Comparison of ENCODE assay signal across 14 cellular contexts in genomic region chr3:20047341-20047779, GRCh38. TPM values are rescaled to one million over a fixed set of nuclear protein-coding genes. Genes with fewer than 3 reads are reported as not detected.
DNase-seq lines count a peak whose midpoint lies in the region; ATAC-seq and TF ChIP-seq lines count a peak whose summit lies in the region.
"Had no signal": no experiment of that assay in that cellular context is flagged by ENCODE, and none has a peak within 500 bp of the region (broad histone marks: within the 10 kb centered on the region; RNA-seq: fewer than 3 reads in every experiment).

No MANE protein-coding gene starts in this region.

- H3K4me3 ChIP-seq in vagina: no peak overlapping the region
- H3K4me3 ChIP-seq: SJSA1 had no signal

- peak overlapping the region; percentile 75 for H3K27ac ChIP-seq in vagina
- H3K27ac ChIP-seq: SJSA1 had no signal

- H3K9me3 Mint-ChIP-seq in activated T-cell treated with anti-CD3 and anti-CD28 coated beads, Interleukin-2, amount 50 U/mL, for 24 hours: no peaks in the 10 kb centered on the region
- H3K9me3 Mint-ChIP-seq in activated T-helper 17 cell treated with anti-CD3 and anti-CD28 coated beads, Interleukin-2, amount 50 U/mL, for 72 hours: no peaks in the 10 kb centered on the region
- H3K9me3 Mint-ChIP-seq in natural killer cell treated with Interleukin-12 subunit alpha and Interleukin-12 subunit beta and Interleukin-15 and Interleukin-18, amount 100 ng/mL, for 72 hours: no peaks in the 10 kb centered on the region
- H3K9me3 Mint-ChIP-seq: activated naive CD8-positive, alpha-beta T cell treated with anti-CD3 and anti-CD28 coated beads, Interleukin-2, amount 10 ng/mL, durations not matched to agents 7 days and 5 days had no signal

- H3K4me1 ChIP-seq in vagina: peaks cover 89% of the 10 kb centered on the region

- peaks cover 80% of the 10 kb centered on the region for H3K4me1 Mint-ChIP-seq in activated T-cell treated with anti-CD3 and anti-CD28 coated beads, Interleukin-2, amount 50 U/mL, for 24 hours (ENCODE audit: low read depth)
- H3K4me1 Mint-ChIP-seq in activated T-helper 17 cell treated with anti-CD3 and anti-CD28 coated beads, Interleukin-2, amount 50 U/mL, for 72 hours: peaks cover 61% of the 10 kb centered on the region
- peaks cover 57 to 73% of the 10 kb centered on the region in 2 donors for H3K4me1 Mint-ChIP-seq in natural killer cell treated with Interleukin-12 subunit alpha and Interleukin-12 subunit beta and Interleukin-15 and Interleukin-18, amount 100 ng/mL, for 72 hours (ENCODE audit: low read depth in 2 of 2)

- peak; percentile 61 for ATAC-seq in activated T-helper 17 cell treated with anti-CD3 and anti-CD28 coated beads, Interleukin-2, amount 50 U/mL, for 72 hours (replicated peaks)
- ATAC-seq in natural killer cell treated with Interleukin-12 subunit alpha and Interleukin-12 subunit beta and Interleukin-15 and Interleukin-18, amount 100 ng/mL, for 72 hours: no peak
- ATAC-seq: psoas muscle had no signal

- no peaks in the 10 kb centered on the region for H3K27me3 ChIP-seq in vagina
- H3K27me3 ChIP-seq: SJSA1 had no signal

- H3K27me3 Mint-ChIP-seq in activated T-cell treated with anti-CD3 and anti-CD28 coated beads, Interleukin-2, amount 50 U/mL, for 24 hours: no peaks in the 10 kb centered on the region
- no peaks in the 10 kb centered on the region for H3K27me3 Mint-ChIP-seq in activated T-helper 17 cell treated with anti-CD3 and anti-CD28 coated beads, Interleukin-2, amount 50 U/mL, for 72 hours
- no peaks in the 10 kb centered on the region for H3K27me3 Mint-ChIP-seq in natural killer cell treated with Interleukin-12 subunit alpha and Interleukin-12 subunit beta and Interleukin-15 and Interleukin-18, amount 100 ng/mL, for 72 hours
- H3K27me3 Mint-ChIP-seq: activated naive CD8-positive, alpha-beta T cell treated with anti-CD3 and anti-CD28 coated beads, Interleukin-2, amount 10 ng/mL, durations not matched to agents 7 days and 5 days had no signal

- TF ChIP-seq POLR2A in vagina (IDR thresholded peaks at IDR 0.05): no peak

- H3K9me3 ChIP-seq in vagina: no peaks in the 10 kb centered on the region
- H3K9me3 ChIP-seq: Caco-2, psoas muscle, SJSA1 had no signal

- peak overlapping the region; percentile 26 for H3K27ac Mint-ChIP-seq in activated T-cell treated with anti-CD3 and anti-CD28 coated beads, Interleukin-2, amount 50 U/mL, for 24 hours
- H3K27ac Mint-ChIP-seq in activated T-helper 17 cell treated with anti-CD3 and anti-CD28 coated beads, Interleukin-2, amount 50 U/mL, for 72 hours: peak overlapping the region; percentile 88
- H3K27ac Mint-ChIP-seq in natural killer cell treated with Interleukin-12 subunit alpha and Interleukin-12 subunit beta and Interleukin-15 and Interleukin-18, amount 100 ng/mL, for 72 hours: peak overlapping the region; percentile 72 to 91
- H3K27ac Mint-ChIP-seq: activated naive CD8-positive, alpha-beta T cell treated with anti-CD3 and anti-CD28 coated beads, Interleukin-2, amount 10 ng/mL, durations not matched to agents 7 days and 5 days had no signal

- no peak for DNase-seq in activated T-cell treated with anti-CD3 and anti-CD28 coated beads, Interleukin-2, amount 50 U/mL, for 24 hours
- DNase-seq in activated T-cell treated with anti-CD3 and anti-CD28 coated beads, Interleukin-2, amount 50 U/mL, for 48 hours: no peak
- no peak for DNase-seq in natural killer cell treated with Interleukin-12 subunit alpha and Interleukin-12 subunit beta and Interleukin-15 and Interleukin-18, amount 100 ng/mL, for 72 hours (ENCODE audit: low spot score)
- no peak for DNase-seq in vagina (ENCODE audit: extremely low spot score in 2 of 2)
- DNase-seq in activated gamma-delta T cell treated with Interleukin-2 at 50 U/mL for 16 hours: no peak
- no peak for DNase-seq in DMS53 treated with DMSO at 0.1 percent for 48 hours (lab: John Stamatoyannopoulos, UW; ENCODE audit: unreplicated experiment)
- no peak for DNase-seq in NCI-H226
- DNase-seq: activated naive CD8-positive, alpha-beta T cell treated with anti-CD3 and anti-CD28 coated beads, Interleukin-2, amount 10 ng/mL, durations not matched to agents 7 days and 5 days; Caco-2; psoas muscle had no signal

- H3K36me3 Mint-ChIP-seq in activated T-cell treated with anti-CD3 and anti-CD28 coated beads, Interleukin-2, amount 50 U/mL, for 24 hours (ENCODE audit: low read depth): peaks cover 16% of the 10 kb centered on the region
- peaks cover 50% of the 10 kb centered on the region for H3K36me3 Mint-ChIP-seq in activated T-helper 17 cell treated with anti-CD3 and anti-CD28 coated beads, Interleukin-2, amount 50 U/mL, for 72 hours (ENCODE audit: low read depth)
- H3K36me3 Mint-ChIP-seq in natural killer cell treated with Interleukin-12 subunit alpha and Interleukin-12 subunit beta and Interleukin-15 and Interleukin-18, amount 100 ng/mL, for 72 hours: no peaks in the 10 kb centered on the region

- H3K4me3 Mint-ChIP-seq in activated T-cell treated with anti-CD3 and anti-CD28 coated beads, Interleukin-2, amount 50 U/mL, for 24 hours: no peak overlapping the region
- H3K4me3 Mint-ChIP-seq in activated T-helper 17 cell treated with anti-CD3 and anti-CD28 coated beads, Interleukin-2, amount 50 U/mL, for 72 hours: peak overlapping the region; percentile 70
- peak overlapping the region; percentile 63 for H3K4me3 Mint-ChIP-seq in natural killer cell treated with Interleukin-12 subunit alpha and Interleukin-12 subunit beta and Interleukin-15 and Interleukin-18, amount 100 ng/mL, for 72 hours
- H3K4me3 Mint-ChIP-seq: activated naive CD8-positive, alpha-beta T cell treated with anti-CD3 and anti-CD28 coated beads, Interleukin-2, amount 10 ng/mL, durations not matched to agents 7 days and 5 days had no signal

- H3K36me3 ChIP-seq in vagina: no peaks in the 10 kb centered on the region
- H3K36me3 ChIP-seq: SJSA1 had no signal

- intact Hi-C loops in vagina (cut with DNase I): no loop called here

- TF ChIP-seq CTCF in vagina (IDR thresholded peaks at IDR 0.05): no peak

RNA-seq across cellular contexts. Expression of gene KAT2B, which starts 7.1 kb away (rescaled TPM):
- total RNA-seq in activated T-helper 17 cell treated with anti-CD3 and anti-CD28 coated beads, Interleukin-2, amount 50 U/mL, for 72 hours: 100 to 1,000 TPM; 109 to 143 TPM
- 10 to 100 TPM; 78.4 to 88.3 TPM for total RNA-seq in natural killer cell treated with Interleukin-12 subunit alpha and Interleukin-12 subunit beta and Interleukin-15 and Interleukin-18, amount 100 ng/mL, for 72 hours
- total RNA-seq in vagina: 41.0 TPM

RNA-seq across cellular contexts. Expression of gene PP2D1, which starts 35.3 kb away (rescaled TPM):
- total RNA-seq in activated T-helper 17 cell treated with anti-CD3 and anti-CD28 coated beads, Interleukin-2, amount 50 U/mL, for 72 hours: not detected
- total RNA-seq in natural killer cell treated with Interleukin-12 subunit alpha and Interleukin-12 subunit beta and Interleukin-15 and Interleukin-18, amount 100 ng/mL, for 72 hours: not detected
- total RNA-seq in vagina: not detected
- total RNA-seq: activated naive CD8-positive, alpha-beta T cell treated with anti-CD3 and anti-CD28 coated beads, Interleukin-2, amount 10 ng/mL, durations not matched to agents 7 days and 5 days; Caco-2; mucosa of gallbladder; psoas muscle; SJSA1; ureter had no signal

Comparison
In these comparisons a context has a peak if more than half of its experiments do, and no peak if none do; other contexts are left out.
1. H3K27ac Mint-ChIP-seq: peak in every context shown above with its lines; median percentile 88 in activated T-helper 17 cell treated with anti-CD3 and anti-CD28 coated beads, Interleukin-2, amount 50 U/mL, for 72 hours; 82 in natural killer cell treated with Interleukin-12 subunit alpha and Interleukin-12 subunit beta and Interleukin-15 and Interleukin-18, amount 100 ng/mL, for 72 hours; 26 in activated T-cell treated with anti-CD3 and anti-CD28 coated beads, Interleukin-2, amount 50 U/mL, for 24 hours.